10 cellular contexts compared by ENCODE assay signal in genomic region chr1:153626477-153626928, GRCh38. TPM values are rescaled to one million over a fixed set of nuclear protein-coding genes. Genes with fewer than 3 reads are reported as not detected.
DNase-seq lines count a peak whose midpoint lies in the region; ATAC-seq and TF ChIP-seq lines count a peak whose summit lies in the region.
"Had no signal": no experiment of that assay in that cellular context is flagged by ENCODE, and none has a peak within 500 bp of the region (broad histone marks: within the 10 kb centered on the region; RNA-seq: fewer than 3 reads in every experiment).

No MANE protein-coding gene starts in this region.

- H3K27ac ChIP-seq in C4-2B (peak overlapping the region; percentile 80), gastroesophageal sphincter (peak overlapping the region; percentile 60 to 91 (median 86)), rectal smooth muscle tissue (ENCODE audit: low read depth, low read length) (peak overlapping the region; percentile 94)

- no peak for TF ChIP-seq POLR2A in gastroesophageal sphincter (IDR thresholded peaks at IDR 0.05)

- no peak overlapping the region for H3K9ac ChIP-seq in rectal smooth muscle tissue (ENCODE audit: low read length)

- H3K27me3 ChIP-seq in gastroesophageal sphincter (no peaks in the 10 kb centered on the region), rectal smooth muscle tissue (ENCODE audit: control insufficient read depth, insufficient read depth, low read length) (no peaks in the 10 kb centered on the region)

- H3K4me1 ChIP-seq in gastroesophageal sphincter (peaks cover 0 to 55% (median 15%) of the 10 kb centered on the region in 3 donors), rectal smooth muscle tissue (ENCODE audit: control insufficient read depth, insufficient read depth, low read length) (peaks cover 20% of the 10 kb centered on the region)

- ATAC-seq in gastroesophageal sphincter: no peak

- 10 to 51% methylated on average over 3 to 4 of the region's 4 CpGs for WGBS in gastroesophageal sphincter (ENCODE audit: low coverage in 1 of 2), 2 donors

- H3K9me3 ChIP-seq in gastroesophageal sphincter: no peaks in the 10 kb centered on the region

- H3K36me3 ChIP-seq in gastroesophageal sphincter (peaks cover 0 to 29% of the 10 kb centered on the region in 2 donors), rectal smooth muscle tissue (ENCODE audit: control insufficient read depth, insufficient read depth, low read length) (no peaks in the 10 kb centered on the region)

- no peak for DNase-seq in NOMO-1 (lab: John Stamatoyannopoulos, UW; ENCODE audit: unreplicated experiment in 2 of 2)
- DNase-seq in NAMALWA (ENCODE audit: low spot score): no peak
- DNase-seq in stimulated activated CD4-positive, alpha-beta T cell treated with anti-CD3 and anti-CD28 coated beads, Interleukin-2, amount 100 ng/mL, for 48 hours: no peak
- DNase-seq in stimulated activated CD4-positive, alpha-beta T cell treated with anti-CD3 and anti-CD28 coated beads, Interleukin-15, amount 100 ng/mL, for 24 hours: no peak
- DNase-seq: stimulated activated naive CD4-positive, alpha-beta T cell treated with Interleukin-2 at 50 U/mL for 16 hours had no signal

- peak overlapping the region; percentile 71 for H3K4me3 ChIP-seq in WI38 (ENCODE audit: low read depth, low read length)
- peak overlapping the region; percentile 46 to 61 for H3K4me3 ChIP-seq in gastroesophageal sphincter
- peak overlapping the region; percentile 78 for H3K4me3 ChIP-seq in rectal smooth muscle tissue (ENCODE audit: low read length)

- TF ChIP-seq CTCF in C4-2B (conservative IDR thresholded peaks at IDR 0.05) (no peak), WI38 (IDR thresholded peaks at IDR 0.05; ENCODE audit: low read depth, low read length) (no peak), gastroesophageal sphincter (IDR thresholded peaks at IDR 0.05) (no peak)

- TF ChIP-seq EP300 in gastroesophageal sphincter (IDR thresholded peaks at IDR 0.05): no peak

RNA-seq across cellular contexts. Expression of gene S100A13, which starts 0.8 kb away (rescaled TPM):
- 100 to 1,000 TPM in 1 of 4 donors, 10 to 100 TPM in 3; 56.1 to 133 (median 76.3) TPM for total RNA-seq in gastroesophageal sphincter

RNA-seq across cellular contexts. Expression of gene S100A1, which starts 1.7 kb away (rescaled TPM):
- total RNA-seq in gastroesophageal sphincter: 1 to 10 TPM; 2.4 to 8.3 (median 2.8) TPM

RNA-seq across cellular contexts. Expression of gene CHTOP, which starts 7.4 kb away (rescaled TPM):
- total RNA-seq in gastroesophageal sphincter: 10 to 100 TPM; 33.7 to 57.0 (median 42.2) TPM

RNA-seq across cellular contexts. Expression of gene S100A14, which starts 10.4 kb away (rescaled TPM):
- 10 to 100 TPM in 1 of 4 donors, 1 to 10 TPM in 2, under 1 TPM in 1; 0.85 to 82.1 (median 5.0) TPM for total RNA-seq in gastroesophageal sphincter
- total RNA-seq: LHCN-M2 had no signal

RNA-seq across cellular contexts. Expression of gene S100A16, which starts 13.6 kb away (rescaled TPM):
- total RNA-seq in gastroesophageal sphincter: 100 to 1,000 TPM in 1 of 4 donors, 10 to 100 TPM in 3; 49.7 to 121 (median 71.5) TPM
